In genomic region chr9:17219261-17219660, GRCh38 we compare ENCODE assay signal across 17 cellular contexts.
A peak's percentile ranks its signal among the peaks of the same experiment; 100 is the strongest.
DNase-seq lines count a peak whose midpoint lies in the region; ATAC-seq, FAIRE-seq and TF ChIP-seq lines count a peak whose summit lies in the region.
"Had no signal": no experiment of that assay in that cellular context is flagged by ENCODE, and none has a peak within 500 bp of the region (broad histone marks: within the 10 kb centered on the region; RNA-seq: fewer than 3 reads in every experiment).

No MANE protein-coding gene starts in this region.

- no peak overlapping the region for H3K9ac ChIP-seq in HCT116 (ENCODE audit: low read length)

- 0 out of 4 replicates have a peak, but pooled peaks cover 0 to 3% of the 10 kb centered on the region in 2 experiments for H3K9me3 ChIP-seq in HCT116 (ENCODE audit: control insufficient read depth in 1 of 2, insufficient read depth in 1 of 2, low read depth in 1 of 2, low read length in 2 of 2)

- no peak overlapping the region for H2AFZ ChIP-seq in HCT116 (ENCODE audit: low read depth, low read length, poor library complexity, severe bottlenecking)

- BruUV-seq in HCT116 (replicated peaks; lab: Mats Ljungman, UMichigan) = no TSS peak

- H3K27me3 ChIP-seq in HCT116 (ENCODE audit: insufficient read depth, low read length) = no peaks in the 10 kb centered on the region

- no peaks in the 10 kb centered on the region for H3K4me1 ChIP-seq in HCT116 (ENCODE audit: control insufficient read depth in 1 of 2, insufficient read depth in 2 of 2, low read length in 2 of 2)

- DNase-seq in AG04449 (ENCODE audit: low read depth, low spot score) (no peak), HCT116 (ENCODE audit: low read depth, low spot score) (no peak), amniotic epithelial cell (ENCODE audit: low read depth) (peak; percentile 21), NCI-H82 (lab: John Stamatoyannopoulos, UW) (no peak), substantia nigra (lab: John Stamatoyannopoulos, UW) (no peak)
- no peak for DNase-seq in activated naive CD4-positive, alpha-beta T cell (lab: John Stamatoyannopoulos, UW)
- DNase-seq: activated CD8-positive, alpha-beta memory T cell treated with anti-CD3 and anti-CD28 coated beads, Interleukin-2, amount 10 ng/mL, durations not matched to agents 7 days and 5 days; activated naive CD8-positive, alpha-beta T cell treated with anti-CD3 and anti-CD28 coated beads, Interleukin-2, amount 50 U/mL, for 24 hours; CD4-positive, alpha-beta T cell; naive thymus-derived CD8-positive, alpha-beta T cell; NCI-H2227 treated with DMSO at 0.1 percent for 48 hours; small intestine; T1000 had no signal

- peak; percentile 21 for TF ChIP-seq CTCF in AG04449 (IDR thresholded peaks at IDR 0.05; ENCODE audit: insufficient read depth, low read length, missing control alignments)
- TF ChIP-seq CTCF in HCT116 (IDR thresholded peaks at IDR 0.05 in 2 of 3, conservative IDR thresholded peaks at IDR 0.05 in 1 of 3; ENCODE audit: borderline replicate concordance in 1 of 3, insufficient read depth in 1 of 3, low read depth in 2 of 3, low read length in 2 of 3) = peak in 2 of 3 experiments; percentile 22 to 26; a peak in 2 of 6 replicates

- no peaks in the 10 kb centered on the region for H4K20me1 ChIP-seq in HCT116 (ENCODE audit: insufficient read depth)

- CTCF ChIA-PET in AG04449 (lab: Yijun Ruan, JAX) = interaction anchor here (0.6 to 1.8 kb wide), 6 partner anchors 12 to 338 kb away, joined by 3 to 9 read pairs (median 5); no protein-coding TSS in a partner anchor
- CTCF ChIA-PET in HCT116 (lab: Charles Lee) = interaction anchor here (1.3 kb wide), 1 partner anchor 183 kb away, joined by 5 read pairs; no protein-coding TSS in a partner anchor

- H3K4me3 ChIP-seq in AG04449 (ENCODE audit: low read depth, low read length) (no peak overlapping the region), HCT116 (replicated peaks in 1 of 2; ENCODE audit: low read depth in 1 of 2, low read length in 2 of 2) (no peak overlapping the region)
- H3K4me3 ChIP-seq: K562 had no signal

- TF ChIP-seq RAD21 in HCT116 (IDR thresholded peaks at IDR 0.05; ENCODE audit: low read depth) = peak; percentile 26; the same call in 1 of the 2 replicates

- intact Hi-C loops in HCT116 (cut with micrococcal nuclease) = loop anchor here (5.0 kb wide), 1 partner anchor 243 kb away; no protein-coding TSS in a partner anchor

- RAD21 ChIA-PET in HCT116 (lab: Charles Lee; ENCODE audit: low non-redundant PET in 1 of 2, low total read pairs in 2 of 2, uncharacterized antibody in 2 of 2, unreplicated experiment in 2 of 2) = no interaction called here

- no peak for TF ChIP-seq POLR2A in HCT116 (IDR thresholded peaks at IDR 0.05; ENCODE audit: borderline replicate concordance, extremely low read depth, insufficient read depth, insufficient read length)

- peak; percentile 68 for FAIRE-seq in islet of Langerhans (lab: Jason Lieb, UNC)
- FAIRE-seq: K562, keratinocyte, small intestine had no signal

- H3K4me2 ChIP-seq in HCT116 (ENCODE audit: low read length) = no peak overlapping the region

- ATAC-seq in HCT116 (no peak), GM18511 (IDR thresholded peaks at IDR 0.05; ENCODE audit: unreplicated experiment) (no peak)
- ATAC-seq: activated CD8-positive, alpha-beta memory T cell treated with anti-CD3 and anti-CD28 coated beads, Interleukin-2, amount 10 ng/mL, durations not matched to agents 7 days and 5 days; activated naive CD8-positive, alpha-beta T cell treated with anti-CD3 and anti-CD28 coated beads, Interleukin-2, amount 50 U/mL, for 24 hours; K562; naive thymus-derived CD8-positive, alpha-beta T cell had no signal

- H3K79me2 ChIP-seq in HCT116 (ENCODE audit: insufficient read depth, low read length) = no peaks in the 10 kb centered on the region

- no peaks in the 10 kb centered on the region for H3K36me3 ChIP-seq in HCT116 (ENCODE audit: control insufficient read depth in 1 of 2, insufficient read depth in 2 of 2, low read length in 2 of 2)

- H3K27ac ChIP-seq in HCT116 (ENCODE audit: low read depth, low read length) (no peak overlapping the region), substantia nigra (ENCODE audit: low read depth, low read length, poor library complexity, severe bottlenecking) (no peak overlapping the region)

- H3K9me2 ChIP-seq in HCT116 (ENCODE audit: insufficient read depth) = no peaks in the 10 kb centered on the region

- POLR2A ChIA-PET in AG04449 (lab: Yijun Ruan, JAX) (no interaction called here), HCT116 (lab: Charles Lee) (no interaction called here)

TF ChIP-seq in HCT116, 20 proteins besides CTCF, POLR2A, EP300 and RAD21:
- TF ChIP-seq ZNF274 (IDR thresholded peaks at IDR 0.05; ENCODE audit: low read depth, low read length) (no peak), REST (IDR thresholded peaks at IDR 0.05; ENCODE audit: low read depth) (no peak), YY1 (IDR thresholded peaks at IDR 0.05; ENCODE audit: extremely low read depth, insufficient replicate concordance, low read depth, low read length) (no peak)
